8 cellular contexts compared by ENCODE assay signal in genomic region chr16:25031441-25032307, GRCh38. TPM values are rescaled to one million over a fixed set of nuclear protein-coding genes. Genes with fewer than 3 reads are reported as not detected.
DNase-seq lines count a peak whose midpoint lies in the region; ATAC-seq, FAIRE-seq and TF ChIP-seq lines count a peak whose summit lies in the region.

No MANE protein-coding gene starts in this region.

- CTCF ChIA-PET in HepG2 (lab: Yijun Ruan, JAX; ENCODE audit: low intra/inter-chr PET ratio, low total read pairs), result no interaction called here

- BruUV-seq in HepG2 (replicated peaks; lab: Mats Ljungman, UMichigan), result TSS peak; percentile 83

- peak overlapping the region; percentile 97 for H3K4me2 ChIP-seq in HepG2 (ENCODE audit: low read depth, low read length)

- peak overlapping the region; percentile 94 for H2AFZ ChIP-seq in HepG2 (ENCODE audit: low read length)

- TF ChIP-seq EP300 in HepG2 (IDR thresholded peaks at IDR 0.05; ENCODE audit: low read depth in 2 of 2, low read length in 2 of 2) (0 out of 4 replicates have a peak, but pooled peaks of 1 of the 2 experiments have one; percentile 44), HepG2 (CRISPR knock-in tag; IDR thresholded peaks at IDR 0.05; ENCODE audit: borderline replicate concordance) (no peak)

- H3K9ac ChIP-seq in HepG2 (ENCODE audit: insufficient read depth, low read depth, low read length), result peak overlapping the region; percentile 60

- FAIRE-seq in HepG2 (lab: Jason Lieb, UNC), result peak; percentile 90

- peaks cover 48% of the 10 kb centered on the region for H3K4me1 ChIP-seq in HepG2 (ENCODE audit: insufficient read depth, low read length)

- no peaks in the 10 kb centered on the region for H3K36me3 ChIP-seq in HepG2 (replicated peaks in 1 of 2; ENCODE audit: control insufficient read depth in 1 of 2, insufficient read depth in 2 of 2, low read length in 2 of 2)

- intact Hi-C loops in HepG2 (cut with micrococcal nuclease; ENCODE audit: unreplicated experiment), result loop anchor here (1.0 kb wide), 1 partner anchor 17 kb away; no protein-coding TSS in a partner anchor

- ATAC-seq in GM19372 (IDR thresholded peaks at IDR 0.05; ENCODE audit: low read depth, unreplicated experiment) (peak; percentile 99), HG03521 (IDR thresholded peaks at IDR 0.05; ENCODE audit: unreplicated experiment) (peak; percentile 97), HepG2 (peak; percentile 99)

- DNase-seq in C1 segment of cervical spinal cord (lab: John Stamatoyannopoulos, UW) (peak; percentile 45 to 97 (median 92)), NCI-H69 (lab: John Stamatoyannopoulos, UW) (peak; percentile 99), dermis blood vessel endothelial cell (peak; percentile 96), HepG2 (ENCODE audit: low spot score) (peak; percentile 99)
- DNase-seq in activated CD4-positive, alpha-beta T cell treated with anti-CD3 and anti-CD28 coated beads, Interleukin-2, amount 50 U/mL, for 24 hours (ENCODE audit: low read depth in 1 of 2, low spot score in 1 of 2), result peak; percentile 60 to 90
- peak; percentile 79 to 84 for DNase-seq in stimulated activated CD4-positive, alpha-beta T cell treated with anti-CD3 and anti-CD28 coated beads, Interleukin-2, amount 100 ng/mL, for 48 hours

- peak; percentile 29 for TF ChIP-seq RAD21 in HepG2 (CRISPR knock-in tag; IDR thresholded peaks at IDR 0.05)

- peak; percentile 42 for TF ChIP-seq CTCF in HepG2 (CRISPR knock-in tag; IDR thresholded peaks at IDR 0.05)

- TF ChIP-seq POLR2A in HepG2 (IDR thresholded peaks at IDR 0.05; ENCODE audit: insufficient read depth in 1 of 2, low read depth in 2 of 2, low read length in 2 of 2), result peak; percentile 77 to 90

- H3K27me3 ChIP-seq in HepG2 (ENCODE audit: control insufficient read depth in 1 of 2, insufficient read depth in 2 of 2, low read length in 2 of 2), result peaks cover 0 to 11% of the 10 kb centered on the region in 2 experiments; a peak in 4 of 5 replicates

- in situ Hi-C loops in HepG2 (cut with HindIII; ENCODE audit: extremely low pct_ligation_motif_present, low pct_unique_long_range_greater_than_20kb), result no loop called here

- no peaks in the 10 kb centered on the region for H4K20me1 ChIP-seq in HepG2 (ENCODE audit: insufficient read depth, low read length)

- no peaks in the 10 kb centered on the region for H3K79me2 ChIP-seq in HepG2 (ENCODE audit: insufficient read depth, low read length)

- H3K9me3 ChIP-seq in HepG2 (ENCODE audit: low read length), result no peaks in the 10 kb centered on the region

- POLR2A ChIA-PET in HepG2 (lab: Yijun Ruan, JAX), result interaction anchor here (1.3 to 2.5 kb wide), 6 partner anchors 13 to 45 kb away, joined by 3 to 19 read pairs (median 4); partner anchors contain the start of gene ARHGAP17

- WGBS in HepG2 (ENCODE audit: low lambda C conversion rate), result under 1% methylated on average over 24 of the region's 51 CpGs

- peak overlapping the region; percentile 31 for H3K27ac ChIP-seq in HepG2 (ENCODE audit: extremely low read length, insufficient read depth, low read length)

- peak overlapping the region; percentile 80 to 85 (median 84) for H3K4me3 ChIP-seq in HepG2 (replicated peaks in 1 of 3; ENCODE audit: insufficient read depth in 1 of 3, low read depth in 2 of 3, low read length in 3 of 3)

TF ChIP-seq in HepG2, 621 proteins besides CTCF, POLR2A, EP300 and RAD21 (continues in another document):
- TF ChIP-seq AFF4 (CRISPR knock-in tag; IDR thresholded peaks at IDR 0.05) (no peak), DRAP1 (CRISPR knock-in tag; IDR thresholded peaks at IDR 0.05) (peak; percentile 53), ZNF589 (CRISPR knock-in tag; conservative IDR thresholded peaks at IDR 0.05) (no peak; the same call in 1 of the 2 replicates), ARID4A (CRISPR knock-in tag; IDR thresholded peaks at IDR 0.05; ENCODE audit: borderline replicate concordance) (peak; percentile 95), ZNF468 (CRISPR knock-in tag; IDR thresholded peaks at IDR 0.05) (no peak), PAF1 (CRISPR knock-in tag; IDR thresholded peaks at IDR 0.05) (no peak)

RNA-seq across cellular contexts. Expression of gene ARHGAP17, which starts 16.5 kb away (rescaled TPM):
- total RNA-seq in dermis blood vessel endothelial cell (59.9 and 81.3 TPM in 2 replicates), HepG2 (2016; rRNA removed; fragmentation: Illumina TruSeq; extraction: Trizol) (24.6 and 43.8 TPM in 2 replicates)
- total RNA-seq in HepG2 (2016; cell fraction: cytosol; rRNA removed; fragmentation: Illumina TruSeq; extraction: Trizol; ENCODE audit: low read depth), result 13.5 and 14.6 TPM in 2 replicates
- 22.9 and 34.1 TPM in 2 replicates for total RNA-seq in HepG2 (2016; cell fraction: insoluble cytoplasmic fraction; rRNA removed; fragmentation: Illumina TruSeq; extraction: Trizol)
- total RNA-seq in HepG2 (2016; cell fraction: membrane; rRNA removed; fragmentation: Illumina TruSeq; extraction: Trizol), result 38.2 and 42.2 TPM in 2 replicates
- total RNA-seq in HepG2 (2016; cell fraction: nucleus; rRNA removed; fragmentation: Illumina TruSeq; extraction: Trizol), result 51.5 and 56.4 TPM in 2 replicates
- polyA plus RNA-seq in HepG2 (2011; rRNA removed), result 18.7 and 20.8 TPM in 2 replicates
- 12.9 and 15.6 TPM in 2 replicates for polyA plus RNA-seq in HepG2 (2011; cell fraction: cytosol; rRNA removed)
- 45.1 and 48.7 TPM in 2 replicates for polyA plus RNA-seq in HepG2 (2011; cell fraction: nucleus; rRNA removed)
- polyA plus RNA-seq in HepG2 (2012), result 43.9 and 44.3 TPM in 2 replicates
- 13.4 and 14.4 TPM in 2 replicates for polyA plus RNA-seq in HepG2 (2016; cell fraction: cytosol; fragmentation: Illumina TruSeq; extraction: Trizol; ENCODE audit: low read depth)
- 50.2 and 64.9 TPM in 2 replicates for polyA plus RNA-seq in HepG2 (2016; cell fraction: insoluble cytoplasmic fraction; fragmentation: Illumina TruSeq; extraction: Trizol; ENCODE audit: low read depth)
- 28.7 and 35.1 TPM in 2 replicates for polyA plus RNA-seq in HepG2 (2016; cell fraction: membrane; fragmentation: Illumina TruSeq; extraction: Trizol; ENCODE audit: low read depth)
- polyA plus RNA-seq in HepG2 (2016; cell fraction: nucleus; fragmentation: Illumina TruSeq; extraction: Trizol; ENCODE audit: insufficient read depth, low read depth), result 76.7 and 80.0 TPM in 2 replicates
- 32.6 and 34.6 TPM in 2 replicates for polyA minus RNA-seq in HepG2 (2011; rRNA and poly(A)+ RNA removed; ENCODE audit: low replicate concordance)
- 25.9 and 33.1 TPM in 2 replicates for polyA minus RNA-seq in HepG2 (2011; cell fraction: cytosol; rRNA and poly(A)+ RNA removed)
- 83.6 and 90.6 TPM in 2 replicates for polyA minus RNA-seq in HepG2 (2011; cell fraction: nucleus; rRNA and poly(A)+ RNA removed)

Comparison
In these comparisons a context has a peak if more than half of its experiments do, and no peak if none do; other contexts are left out.
1. Peak in every context shown above with its lines: DNase-seq, ATAC-seq, H3K4me3 ChIP-seq and H3K27ac ChIP-seq.